In the genomic region with DNA sequence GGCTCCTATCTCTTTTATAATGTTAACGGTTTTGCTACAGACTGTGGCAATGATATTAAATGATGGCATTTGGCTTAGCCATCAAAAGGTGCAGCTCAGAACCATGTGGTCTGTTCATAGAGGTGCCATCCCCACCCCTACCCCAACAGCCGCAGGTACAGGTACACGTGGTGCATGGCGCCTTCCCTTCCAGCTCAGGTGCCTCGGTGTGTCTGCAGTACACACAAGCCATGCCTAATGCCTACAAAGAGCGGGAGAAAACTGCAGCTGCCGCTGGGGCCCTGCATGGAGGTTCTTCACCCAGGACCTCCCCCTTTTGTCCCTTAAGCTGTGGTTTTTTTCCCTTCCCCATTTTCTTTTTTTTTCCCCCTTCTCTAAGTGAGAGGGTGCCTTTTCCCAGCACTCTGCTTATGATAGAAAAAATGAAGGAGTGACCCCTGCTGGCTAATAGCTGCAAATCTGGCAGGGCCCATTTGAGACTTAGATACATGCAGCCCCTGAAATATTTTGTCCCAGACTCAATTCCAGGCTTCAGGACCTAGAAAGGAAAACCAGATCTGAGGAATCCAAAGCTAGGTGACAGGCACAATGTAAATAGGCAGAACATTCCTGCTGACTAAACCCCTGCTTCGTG, we compare ENCODE assay signal across 13 cellular contexts. TPM values are rescaled to one million over a fixed set of nuclear protein-coding genes. Genes with fewer than 3 reads are reported as not detected.
DNase-seq lines count a peak whose midpoint lies in the region; ATAC-seq and TF ChIP-seq lines count a peak whose summit lies in the region.
"Had no signal": no experiment of that assay in that cellular context is flagged by ENCODE, and none has a peak within 500 bp of the region (broad histone marks: within the 10 kb centered on the region; RNA-seq: fewer than 3 reads in every experiment).

No MANE protein-coding gene starts in this region.

- H3K27ac Mint-ChIP-seq in CD14-positive monocyte (no peak overlapping the region), GM23338 (no peak overlapping the region)
- H3K27ac Mint-ChIP-seq: natural killer cell had no signal

- no peak overlapping the region for H3K27ac ChIP-seq in GM23338 (ENCODE audit: low read depth)
- no peak overlapping the region for H3K27ac ChIP-seq in SU-DHL-6 (ENCODE audit: low read depth, low read length)
- H3K27ac ChIP-seq in spleen: no peak overlapping the region

- no peak overlapping the region for H3K4me2 ChIP-seq in GM23338
- H3K4me2 ChIP-seq in SU-DHL-6 (ENCODE audit: low read depth, low read length, poor library complexity, severe bottlenecking): no peak overlapping the region

- H3K36me3 Mint-ChIP-seq in CD14-positive monocyte (no peaks in the 10 kb centered on the region), GM23338 (ENCODE audit: low read depth) (no peaks in the 10 kb centered on the region)
- H3K36me3 Mint-ChIP-seq: natural killer cell had no signal

- H3K27me3 Mint-ChIP-seq in CD14-positive monocyte (ENCODE audit: low read depth in 3 of 3) (peaks cover 5 to 9% (median 8%) of the 10 kb centered on the region in 3 donors), GM23338 (ENCODE audit: insufficient read depth, low read depth, poor library complexity) (peaks cover 5% of the 10 kb centered on the region)

- TF ChIP-seq POLR2A in spleen (IDR thresholded peaks at IDR 0.05): no peak

- H3K9me3 ChIP-seq in SU-DHL-6 (ENCODE audit: insufficient read depth, low read length) (no peaks in the 10 kb centered on the region), spleen (peaks cover 0 to 29% (median 16%) of the 10 kb centered on the region in 8 donors)

- no peaks in the 10 kb centered on the region for H3K4me1 Mint-ChIP-seq in CD14-positive monocyte
- H3K4me1 Mint-ChIP-seq in GM23338: no peaks in the 10 kb centered on the region
- H3K4me1 Mint-ChIP-seq: natural killer cell had no signal

- no peaks in the 10 kb centered on the region for H3K79me2 ChIP-seq in GM23338 (replicated peaks; ENCODE audit: insufficient read depth)
- H3K79me2 ChIP-seq in SU-DHL-6 (ENCODE audit: insufficient read depth, low read length): no peaks in the 10 kb centered on the region

- DNase-seq in CD14-positive monocyte (ENCODE audit: low spot score): no peak
- DNase-seq in GM23338 (ENCODE audit: low spot score): peak; percentile 64
- DNase-seq in iPS-NIHi11 (ENCODE audit: low spot score): peak; percentile 43
- DNase-seq in spleen: no peak
- DNase-seq in stimulated activated CD4-positive, alpha-beta T cell treated with anti-CD3 and anti-CD28 coated beads, Interleukin-4, amount 100 ng/mL, for 24 hours: no peak
- DNase-seq: activated CD4-positive, alpha-beta T cell treated with anti-CD3 and anti-CD28 coated beads for 4 hours; amniotic stem cell; natural killer cell; NCI-H524 treated with DMSO at 0.1 percent for 48 hours had no signal

- H3K9me3 Mint-ChIP-seq in CD14-positive monocyte: peaks cover 0 to 11% (median 6%) of the 10 kb centered on the region in 7 donors
- H3K9me3 Mint-ChIP-seq in GM23338: peaks cover 14% of the 10 kb centered on the region
- H3K9me3 Mint-ChIP-seq: natural killer cell had no signal

- intact Hi-C loops in CD14-positive monocyte (cut with micrococcal nuclease) (no loop called here), spleen (cut with DNase I; ENCODE audit: low total_unique reads) (no loop called here)

- H3K36me3 ChIP-seq in GM23338 (ENCODE audit: insufficient read depth) (no peaks in the 10 kb centered on the region), SU-DHL-6 (ENCODE audit: low read length) (no peaks in the 10 kb centered on the region), spleen (no peaks in the 10 kb centered on the region)

- H3K4me1 ChIP-seq in GM23338 (ENCODE audit: insufficient read depth) (no peaks in the 10 kb centered on the region), spleen (no peaks in the 10 kb centered on the region)

- H3K4me3 Mint-ChIP-seq in CD14-positive monocyte: no peak overlapping the region
- no peak overlapping the region for H3K4me3 Mint-ChIP-seq in GM23338
- H3K4me3 Mint-ChIP-seq: natural killer cell had no signal

- H2AFZ ChIP-seq in GM23338 (peak overlapping the region; percentile 39; the same call in 1 of the 2 replicates), SU-DHL-6 (ENCODE audit: low read depth, low read length, severe bottlenecking) (no peak overlapping the region)

- H3K4me3 ChIP-seq in GM23338 (no peak overlapping the region), SU-DHL-6 (ENCODE audit: insufficient read depth, low read length, poor library complexity, severe bottlenecking) (no peak overlapping the region), spleen (no peak overlapping the region)

- H3K9ac ChIP-seq in SU-DHL-6 (ENCODE audit: low read length): no peak overlapping the region

- H4K20me1 ChIP-seq in GM23338 (replicated peaks; ENCODE audit: insufficient read depth): no peaks in the 10 kb centered on the region
- H4K20me1 ChIP-seq in SU-DHL-6 (ENCODE audit: low read depth, low read length): no peaks in the 10 kb centered on the region

- H3F3A ChIP-seq in GM23338 (replicated peaks; ENCODE audit: low read depth) (no peaks in the 10 kb centered on the region), SU-DHL-6 (ENCODE audit: insufficient read depth) (no peaks in the 10 kb centered on the region)

- TF ChIP-seq CTCF in CD14-positive monocyte (IDR thresholded peaks at IDR 0.05) (peak; percentile 38), GM23338 (conservative IDR thresholded peaks at IDR 0.05; ENCODE audit: low read depth in 2 of 2) (peak; percentile 55 to 64), SU-DHL-6 (IDR thresholded peaks at IDR 0.05; ENCODE audit: insufficient read depth, low read length, poor library complexity, severe bottlenecking) (peak; percentile 55), spleen (IDR thresholded peaks at IDR 0.05 in 8 of 11, conservative IDR thresholded peaks at IDR 0.05 in 3 of 11) (no peak)

- 76 to 86% (median 82%) methylated on average over 8 of the region's 8 CpGs for WGBS in spleen, 5 donors

- ATAC-seq in GM23338 (peak; percentile 82), GM21390 (IDR thresholded peaks at IDR 0.05; ENCODE audit: unreplicated experiment) (no peak), GM21528 (IDR thresholded peaks at IDR 0.05; ENCODE audit: low FRiP score, unreplicated experiment) (no peak)
- ATAC-seq: natural killer cell had no signal

- peaks cover 7% of the 10 kb centered on the region; the same call in 1 of the 2 replicates for H3K9me2 ChIP-seq in GM23338 (ENCODE audit: insufficient read depth)
- H3K9me2 ChIP-seq in SU-DHL-6 (replicated peaks; ENCODE audit: insufficient read depth, low read length): no peaks in the 10 kb centered on the region

- H3K27me3 ChIP-seq in GM23338 (ENCODE audit: insufficient read depth) (no peaks in the 10 kb centered on the region), SU-DHL-6 (ENCODE audit: low read length) (no peaks in the 10 kb centered on the region; the same call in 1 of the 2 replicates), spleen (replicated peaks in 1 of 7) (peaks cover 0 to 19% (median 0%) of the 10 kb centered on the region in 7 donors)

TF ChIP-seq in GM23338, 12 proteins besides CTCF, POLR2A, EP300 and RAD21:
- TF ChIP-seq STAT1 (IDR thresholded peaks at IDR 0.05; ENCODE audit: unreplicated experiment) (no peak), ZNF114 (CRISPR knock-in tag; IDR thresholded peaks at IDR 0.05) (no peak), NANOG (IDR thresholded peaks at IDR 0.05; ENCODE audit: borderline replicate concordance) (no peak), ZNF331 (CRISPR knock-in tag; IDR thresholded peaks at IDR 0.05; ENCODE audit: low read depth) (no peak)
- TF ChIP-seq, protein P1, sequence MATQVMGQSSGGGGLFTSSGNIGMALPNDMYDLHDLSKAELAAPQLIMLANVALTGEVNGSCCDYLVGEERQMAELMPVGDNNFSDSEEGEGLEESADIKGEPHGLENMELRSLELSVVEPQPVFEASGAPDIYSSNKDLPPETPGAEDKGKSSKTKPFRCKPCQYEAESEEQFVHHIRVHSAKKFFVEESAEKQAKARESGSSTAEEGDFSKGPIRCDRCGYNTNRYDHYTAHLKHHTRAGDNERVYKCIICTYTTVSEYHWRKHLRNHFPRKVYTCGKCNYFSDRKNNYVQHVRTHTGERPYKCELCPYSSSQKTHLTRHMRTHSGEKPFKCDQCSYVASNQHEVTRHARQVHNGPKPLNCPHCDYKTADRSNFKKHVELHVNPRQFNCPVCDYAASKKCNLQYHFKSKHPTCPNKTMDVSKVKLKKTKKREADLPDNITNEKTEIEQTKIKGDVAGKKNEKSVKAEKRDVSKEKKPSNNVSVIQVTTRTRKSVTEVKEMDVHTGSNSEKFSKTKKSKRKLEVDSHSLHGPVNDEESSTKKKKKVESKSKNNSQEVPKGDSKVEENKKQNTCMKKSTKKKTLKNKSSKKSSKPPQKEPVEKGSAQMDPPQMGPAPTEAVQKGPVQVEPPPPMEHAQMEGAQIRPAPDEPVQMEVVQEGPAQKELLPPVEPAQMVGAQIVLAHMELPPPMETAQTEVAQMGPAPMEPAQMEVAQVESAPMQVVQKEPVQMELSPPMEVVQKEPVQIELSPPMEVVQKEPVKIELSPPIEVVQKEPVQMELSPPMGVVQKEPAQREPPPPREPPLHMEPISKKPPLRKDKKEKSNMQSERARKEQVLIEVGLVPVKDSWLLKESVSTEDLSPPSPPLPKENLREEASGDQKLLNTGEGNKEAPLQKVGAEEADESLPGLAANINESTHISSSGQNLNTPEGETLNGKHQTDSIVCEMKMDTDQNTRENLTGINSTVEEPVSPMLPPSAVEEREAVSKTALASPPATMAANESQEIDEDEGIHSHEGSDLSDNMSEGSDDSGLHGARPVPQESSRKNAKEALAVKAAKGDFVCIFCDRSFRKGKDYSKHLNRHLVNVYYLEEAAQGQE (IDR thresholded peaks at IDR 0.05; ENCODE audit: unreplicated experiment): no peak

RNA-seq across cellular contexts. Expression of gene OR52M1, which starts 6.5 kb away (rescaled TPM):
- polyA plus RNA-seq in CD14-positive monocyte (not detected), GM23338 (2016; fragmentation: Nextera tagmentation; extraction: Ambion mirVana) (not detected in 2 replicates), spleen (not detected)
- not detected in 2 replicates for total RNA-seq in GM23338 (2014; rRNA removed; shearing (Covaris generic))
- not detected for total RNA-seq in spleen
- total RNA-seq: natural killer cell, urinary bladder had no signal
- polyA plus RNA-seq: urinary bladder had no signal

RNA-seq across cellular contexts. Expression of gene OR52I2, which starts 30.1 kb away (rescaled TPM):
- not detected for polyA plus RNA-seq in CD14-positive monocyte
- not detected in 2 replicates for total RNA-seq in GM23338 (2014; rRNA removed; shearing (Covaris generic))
- 0.03 TPM in 1 of 2 replicates, not detected in the other for polyA plus RNA-seq in GM23338 (2016; fragmentation: Nextera tagmentation; extraction: Ambion mirVana)
- not detected for total RNA-seq in spleen
- not detected for polyA plus RNA-seq in spleen
- total RNA-seq: natural killer cell, urinary bladder had no signal
- polyA plus RNA-seq: urinary bladder had no signal

RNA-seq across cellular contexts. Expression of gene OR52I1, which starts 42.4 kb away (rescaled TPM):
- polyA plus RNA-seq in CD14-positive monocyte (not detected), GM23338 (2016; fragmentation: Nextera tagmentation; extraction: Ambion mirVana) (not detected in 2 replicates), spleen (not detected)
- not detected in 2 replicates for total RNA-seq in GM23338 (2014; rRNA removed; shearing (Covaris generic))
- not detected for total RNA-seq in spleen
- total RNA-seq: natural killer cell, urinary bladder had no signal
- polyA plus RNA-seq: urinary bladder had no signal

RNA-seq across cellular contexts. Expression of gene TRIM68, which starts 56.6 kb away (rescaled TPM):
- polyA plus RNA-seq in CD14-positive monocyte (1 to 10 TPM; 3.0 to 4.9 TPM), GM23338 (2016; fragmentation: Nextera tagmentation; extraction: Ambion mirVana) (1.6 and 2.2 TPM in 2 replicates), spleen (1 to 10 TPM; 3.4 to 7.2 (median 4.0) TPM)
- 4.2 and 5.7 TPM in 2 replicates for total RNA-seq in GM23338 (2014; rRNA removed; shearing (Covaris generic))
- total RNA-seq in spleen: 10 to 100 TPM; 12.2 to 22.9 (median 19.5) TPM

Comparison
In these comparisons a context has a peak if more than half of its experiments do, and no peak if none do; other contexts are left out.
1. DNase-seq: peak in GM23338 (single experiment) and iPS-NIHi11 (single experiment); none in CD14-positive monocyte (single experiment), spleen (single experiment) and stimulated activated CD4-positive, alpha-beta T cell treated with anti-CD3 and anti-CD28 coated beads, Interleukin-4, amount 100 ng/mL, for 24 hours (single experiment).
2. CTCF ChIP-seq: peak in CD14-positive monocyte (single experiment), GM23338 (2 of 2) and SU-DHL-6 (single experiment); none in spleen (0 of 11).